ENCODE assay signal across 1 cellular context in the genomic region with DNA sequence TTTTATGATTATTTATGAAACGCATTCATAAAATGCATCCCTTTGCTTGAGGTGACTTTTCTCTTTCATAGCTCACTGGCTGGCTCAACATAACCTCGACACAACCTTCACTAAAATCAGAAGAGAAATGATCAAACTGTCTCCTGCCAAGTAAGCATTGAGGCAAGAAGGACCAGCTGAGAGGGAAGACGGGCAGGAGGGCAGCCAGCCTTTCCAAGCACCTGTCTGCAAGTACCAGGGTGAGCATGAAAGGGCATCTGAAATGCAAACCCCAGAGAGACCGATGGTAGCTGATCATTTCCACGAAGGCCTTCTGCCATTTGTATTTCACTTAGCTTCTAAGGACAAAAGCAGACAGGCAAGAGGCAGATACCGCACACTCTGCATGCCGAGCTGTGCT.
TF ChIP-seq lines count a peak whose summit lies in the region.

No MANE protein-coding gene starts in this region.

TF ChIP-seq in HepG2, 621 proteins besides CTCF, POLR2A, EP300 and RAD21:
- TF ChIP-seq ZNF709 (CRISPR knock-in tag; IDR thresholded peaks at IDR 0.05) (no peak), GATAD1 (CRISPR knock-in tag; IDR thresholded peaks at IDR 0.05) (no peak)
TF ChIP-seq in HepG2: peak in this region for 0.
